In the genomic region with DNA sequence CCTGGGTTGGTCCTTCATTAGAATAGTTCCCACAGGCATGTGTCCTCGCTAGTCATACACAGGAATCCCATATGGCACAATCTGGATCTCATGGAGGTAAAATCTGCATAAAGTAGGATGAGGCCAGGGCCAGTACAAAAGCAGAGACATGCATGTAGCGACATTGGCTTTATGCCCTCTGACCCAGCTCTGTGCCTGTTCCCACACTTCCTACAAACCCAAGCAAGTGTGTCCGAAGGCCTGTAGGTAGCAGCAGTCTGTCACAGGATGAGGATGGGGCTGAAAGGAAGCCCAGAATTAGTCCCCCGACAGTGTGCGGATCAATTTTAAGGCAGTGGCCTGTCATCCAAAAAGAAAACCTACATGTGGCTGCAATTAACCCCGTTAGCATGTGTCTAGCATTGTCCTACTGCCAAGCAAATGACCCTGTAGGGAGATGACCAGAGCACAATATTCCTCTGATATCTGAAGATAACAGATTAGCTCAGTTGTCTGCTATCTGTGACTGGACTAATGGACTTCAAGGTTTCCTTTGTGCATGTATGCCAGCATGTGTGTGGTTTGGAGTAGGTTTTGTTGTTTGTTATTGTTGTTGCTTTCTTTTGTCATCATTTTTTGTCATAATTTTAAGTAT, we compare ENCODE assay signal across 16 cellular contexts.
A peak's percentile ranks its signal among the peaks of the same experiment; 100 is the strongest.
DNase-seq lines count a peak whose midpoint lies in the region; FAIRE-seq and TF ChIP-seq lines count a peak whose summit lies in the region.
"Had no signal": no experiment of that assay in that cellular context is flagged by ENCODE, and none has a peak within 500 bp of the region (broad histone marks: within the 10 kb centered on the region; RNA-seq: fewer than 3 reads in every experiment).

No MANE protein-coding gene starts in this region.

- H3K9me3 Mint-ChIP-seq in glutamatergic neuron (ENCODE audit: unreplicated experiment), result peaks cover 12% of the 10 kb centered on the region
- H3K9me3 Mint-ChIP-seq: CD4-positive, alpha-beta memory T cell had no signal

- WGBS in trophoblast cell (ENCODE audit: extremely low coverage, insufficient coverage, insufficient read length), result no CpG with 5 or more reads among the region's 6 CpGs

- H3K79me2 ChIP-seq in trophoblast cell (ENCODE audit: control insufficient read depth, insufficient read depth, low read length, poor library complexity), result no peaks in the 10 kb centered on the region

- no peak overlapping the region for H4K91ac ChIP-seq in trophoblast cell (ENCODE audit: low read depth, low read length)

- no peak overlapping the region for H3K27ac ChIP-seq in trophoblast cell (ENCODE audit: low read depth, low read length)

- H3K23ac ChIP-seq in trophoblast cell (ENCODE audit: low read length), result no peak overlapping the region

- H3K9ac ChIP-seq in trophoblast cell (ENCODE audit: low read length), result no peak overlapping the region

- no peaks in the 10 kb centered on the region for H3K36me3 Mint-ChIP-seq in glutamatergic neuron (ENCODE audit: unreplicated experiment)
- H3K36me3 Mint-ChIP-seq: CD4-positive, alpha-beta memory T cell had no signal

- H3K27me3 Mint-ChIP-seq in glutamatergic neuron (ENCODE audit: unreplicated experiment), result peaks cover 3% of the 10 kb centered on the region

- H3K4ac ChIP-seq in trophoblast cell (ENCODE audit: low read depth, low read length), result no peak overlapping the region

- H3K4me3 ChIP-seq in H7 (ENCODE audit: insufficient read depth, low read depth, low read length) (no peak overlapping the region), trophoblast cell (ENCODE audit: low read depth, low read length) (no peak overlapping the region)

- H3K79me1 ChIP-seq in trophoblast cell (ENCODE audit: low read length), result no peaks in the 10 kb centered on the region

- peaks cover 38% of the 10 kb centered on the region for H3K4me1 Mint-ChIP-seq in glutamatergic neuron (ENCODE audit: low read depth, unreplicated experiment)

- H2BK120ac ChIP-seq in trophoblast cell (ENCODE audit: insufficient read depth, low read length, poor library complexity), result no peak overlapping the region

- no peak overlapping the region for H3K4me2 ChIP-seq in trophoblast cell (ENCODE audit: low read length)

- no peak overlapping the region for H2BK5ac ChIP-seq in trophoblast cell (ENCODE audit: low read depth, low read length, poor library complexity)

- no peak overlapping the region for H2AK5ac ChIP-seq in trophoblast cell (ENCODE audit: low read length)

- H3K27ac Mint-ChIP-seq in glutamatergic neuron (ENCODE audit: unreplicated experiment), result peak overlapping the region; percentile 92
- H3K27ac Mint-ChIP-seq: CD4-positive, alpha-beta memory T cell had no signal

- DNase-seq in H7, result peak; percentile 40
- DNase-seq in UCSD-AML1 (lab: John Stamatoyannopoulos, UW; ENCODE audit: unreplicated experiment), result peak; percentile 5
- peak; percentile 46 for DNase-seq in glutamatergic neuron
- DNase-seq in trophoblast cell, result no peak
- DNase-seq in D721Med (ENCODE audit: insufficient read length, low spot score), result no peak
- DNase-seq in KG1 (lab: John Stamatoyannopoulos, UW), result no peak
- no peak for DNase-seq in activated CD8-positive, alpha-beta memory T cell treated with anti-CD3 and anti-CD28 coated beads, Interleukin-2, amount 50 U/mL, for 4 hours
- DNase-seq: BE2C; CD4-positive, alpha-beta memory T cell; EL; IMR-90; NCI-H1417; NCI-H1930; NCI-H2171; SHP77 treated with DMSO at 0.1 percent for 48 hours had no signal

- no peak overlapping the region for H3K18ac ChIP-seq in trophoblast cell (ENCODE audit: low read length)

- FAIRE-seq in D721Med (lab: Jason Lieb, UNC), result no peak
- FAIRE-seq: RCC 7860 had no signal

- peak overlapping the region; percentile 30 for H2BK12ac ChIP-seq in trophoblast cell (ENCODE audit: low read length)

- H3K9me3 ChIP-seq in trophoblast cell (ENCODE audit: insufficient read depth, low read depth, low read length), result no peaks in the 10 kb centered on the region
- H3K9me3 ChIP-seq: BE2C had no signal

- no peak overlapping the region for H4K8ac ChIP-seq in trophoblast cell (ENCODE audit: low read depth, low read length)

- TF ChIP-seq CTCF in glutamatergic neuron (IDR thresholded peaks at IDR 0.05; ENCODE audit: partially characterized antibody, unreplicated experiment) (no peak), D721Med (IDR thresholded peaks at IDR 0.05; ENCODE audit: insufficient read depth, missing control alignments) (no peak)

- no peak overlapping the region for H4K12ac ChIP-seq in trophoblast cell (ENCODE audit: low read depth, low read length)

- H3K4me3 Mint-ChIP-seq in glutamatergic neuron (ENCODE audit: unreplicated experiment), result peak overlapping the region; percentile 44
- H3K4me3 Mint-ChIP-seq: CD4-positive, alpha-beta memory T cell had no signal

- peak overlapping the region; percentile 39 for H2AFZ ChIP-seq in trophoblast cell (ENCODE audit: insufficient read depth, low read length, poor library complexity)

- H3K36me3 ChIP-seq in H7 (replicated peaks; ENCODE audit: control insufficient read depth, insufficient read depth, low read length) (no peaks in the 10 kb centered on the region), trophoblast cell (ENCODE audit: control insufficient read depth in 1 of 2, insufficient read depth in 2 of 2, low read length in 2 of 2) (no peaks in the 10 kb centered on the region)
- H3K36me3 ChIP-seq: BE2C had no signal

- no peak overlapping the region for H3K14ac ChIP-seq in trophoblast cell (ENCODE audit: low read length)

- H3K4me1 ChIP-seq in trophoblast cell (ENCODE audit: control insufficient read depth in 1 of 2, insufficient read depth in 2 of 2, low read length in 2 of 2), result peaks cover 2 to 6% of the 10 kb centered on the region in 2 experiments
- H3K4me1 ChIP-seq: BE2C had no signal

- H3K27me3 ChIP-seq in H7 (ENCODE audit: control insufficient read depth, insufficient read depth, low read length), result no peaks in the 10 kb centered on the region
- H3K27me3 ChIP-seq in trophoblast cell (ENCODE audit: insufficient read depth, low read length), result no peaks in the 10 kb centered on the region

Comparison
In these comparisons a context has a peak if more than half of its experiments do, and no peak if none do; other contexts are left out.
1. DNase-seq: peak in H7 (single experiment), UCSD-AML1 (single experiment) and glutamatergic neuron (single experiment); none in trophoblast cell (0 of 2), D721Med (single experiment), KG1 (single experiment) and activated CD8-positive, alpha-beta memory T cell treated with anti-CD3 and anti-CD28 coated beads, Interleukin-2, amount 50 U/mL, for 4 hours (single experiment).